Comparison of ENCODE assay signal across 1 cellular context in genomic region chr3:171173732-171174131, GRCh38.
TF ChIP-seq lines count a peak whose summit lies in the region.

No MANE protein-coding gene starts in this region.

TF ChIP-seq in SK-N-SH treated with all-trans-retinoic acid at 6 μM for 48 hours, 23 proteins besides CTCF, POLR2A, EP300 and RAD21 (continued from another document):
- TF ChIP-seq CREB5 (CRISPR knock-in tag; IDR thresholded peaks at IDR 0.05; ENCODE audit: low read depth) (no peak), CSDC2 (CRISPR knock-in tag; IDR thresholded peaks at IDR 0.05) (no peak), ESRRG (CRISPR knock-in tag; IDR thresholded peaks at IDR 0.05) (no peak)
